ENCODE assay signal across 8 cellular contexts in genomic region chr10:17200035-17200884, GRCh38. TPM values are rescaled to one million over a fixed set of nuclear protein-coding genes. Genes with fewer than 3 reads are reported as not detected.
DNase-seq lines count a peak whose midpoint lies in the region; ATAC-seq and TF ChIP-seq lines count a peak whose summit lies in the region.

No MANE protein-coding gene starts in this region.

- ATAC-seq in activated CD4-positive, CD25-positive, alpha-beta regulatory T cell treated with anti-CD3 and anti-CD28 coated beads, Interleukin-2, amount 50 U/mL, for 24 hours, result no peak
- ATAC-seq in HG03196 (IDR thresholded peaks at IDR 0.05; ENCODE audit: unreplicated experiment), result no peak
- ATAC-seq in HG03378 (IDR thresholded peaks at IDR 0.05; ENCODE audit: unreplicated experiment), result no peak

- DNase-seq in NOMO-1 (lab: John Stamatoyannopoulos, UW; ENCODE audit: unreplicated experiment in 2 of 2) (peak; percentile 26 to 79), cerebellar cortex (ENCODE audit: low spot score) (peak; percentile 18), myocyte (ENCODE audit: low read depth) (peak; percentile 37), NCI-H146 treated with DMSO at 0.1 percent for 48 hours (lab: John Stamatoyannopoulos, UW; ENCODE audit: unreplicated experiment) (no peak)

- no peak for TF ChIP-seq CTCF in GM12875 (IDR thresholded peaks at IDR 0.05; ENCODE audit: borderline replicate concordance, insufficient read depth, low read depth, low read length)

- H3K4me3 ChIP-seq in GM12875 (ENCODE audit: low read depth, low read length), result peak overlapping the region; percentile 91

RNA-seq across cellular contexts. Expression of gene TRDMT1, which starts 1.2 kb away (rescaled TPM):
- total RNA-seq in myocyte, result 2.6 and 5.4 TPM in 2 replicates
- 2.1 TPM for polyA plus RNA-seq in myocyte (2012)

RNA-seq across cellular contexts. Expression of gene VIM, which starts 27.8 kb away (rescaled TPM):
- total RNA-seq in myocyte, result 1,826 and 1,896 TPM in 2 replicates
- 2,428 TPM for polyA plus RNA-seq in myocyte (2012)
